In the genomic region with DNA sequence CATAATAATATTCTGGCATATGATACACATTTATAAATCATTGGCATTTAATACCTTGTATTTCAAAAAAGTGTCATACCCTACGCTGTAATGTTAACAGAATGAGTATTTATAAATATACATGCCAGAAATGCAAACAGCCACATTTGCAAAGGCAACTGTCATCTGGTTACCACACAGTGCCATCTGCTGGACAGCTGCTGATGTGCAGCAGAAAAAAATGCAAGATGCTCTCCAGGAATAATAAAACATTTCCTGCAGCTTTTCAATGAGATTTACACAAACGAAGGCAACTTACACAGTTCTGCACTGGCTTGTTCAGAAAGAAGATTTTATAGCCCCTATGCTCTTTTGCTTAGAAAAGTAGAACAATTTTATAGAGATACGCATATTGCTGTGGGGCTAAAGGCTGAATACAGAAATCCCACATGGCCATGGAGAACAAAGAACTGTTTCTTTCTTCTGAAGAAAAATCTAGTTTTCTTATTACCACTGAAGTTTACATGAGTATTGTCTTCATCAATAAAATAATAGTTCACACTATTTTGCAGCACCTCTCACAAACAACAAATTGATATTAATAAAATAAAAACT, we compare ENCODE assay signal across 8 cellular contexts.
DNase-seq lines count a peak whose midpoint lies in the region; ATAC-seq and TF ChIP-seq lines count a peak whose summit lies in the region.

No MANE protein-coding gene starts in this region.

- DNase-seq in DMS114 treated with DMSO at 0.1 percent for 48 hours (lab: John Stamatoyannopoulos, UW; ENCODE audit: unreplicated experiment) (peak; percentile 23), NB4 (ENCODE audit: low read depth) (peak; percentile 68), T1000 (lab: John Stamatoyannopoulos, UW) (peak; percentile 22), body of pancreas (peak; percentile 45 to 74 (median 58)), inferior parietal cortex (ENCODE audit: extremely low spot score) (peak; percentile 83)
- DNase-seq in stimulated activated CD4-positive, alpha-beta T cell treated with anti-CD3 and anti-CD28 coated beads, Interleukin-15, amount 100 ng/mL, for 1 hour (ENCODE audit: low read depth in 1 of 2, low spot score in 1 of 2) = peak; percentile 24 to 35

- no peaks in the 10 kb centered on the region for H3K4me1 ChIP-seq in body of pancreas

- TF ChIP-seq CTCF in NB4 (IDR thresholded peaks at IDR 0.05; ENCODE audit: low read depth, low read length) (peak; percentile 96), body of pancreas (IDR thresholded peaks at IDR 0.05) (peak; percentile 53 to 86 (median 79))

- no peaks in the 10 kb centered on the region for H3K27me3 ChIP-seq in body of pancreas

- no peaks in the 10 kb centered on the region for H3K9me3 ChIP-seq in body of pancreas

- WGBS in body of pancreas, 2 donors = 20 to 29% methylated on average over 3 of the region's 3 CpGs

- ATAC-seq in GM21529 (IDR thresholded peaks at IDR 0.05; ENCODE audit: unreplicated experiment) = peak; percentile 70
- ATAC-seq in body of pancreas = peak; percentile 33
- ATAC-seq in HG03469 (IDR thresholded peaks at IDR 0.05; ENCODE audit: unreplicated experiment) = no peak

- no peak overlapping the region for H3K27ac ChIP-seq in body of pancreas

- H3K36me3 ChIP-seq in body of pancreas (replicated peaks in 1 of 2; ENCODE audit: insufficient read depth in 1 of 2, low read depth in 2 of 2) = no peaks in the 10 kb centered on the region

- H3K4me3 ChIP-seq in NB4 (ENCODE audit: low read depth, low read length) (no peak overlapping the region), body of pancreas (no peak overlapping the region)

- TF ChIP-seq POLR2A in NB4 (IDR thresholded peaks at IDR 0.05; ENCODE audit: extremely low read depth, insufficient read length) (no peak), body of pancreas (IDR thresholded peaks at IDR 0.05) (no peak)

- intact Hi-C loops in body of pancreas (cut with DNase I) = loop anchor here (10.0 kb wide), 1 partner anchor 176 kb away; no protein-coding TSS in a partner anchor

Comparison
In these comparisons a context has a peak if more than half of its experiments do, and no peak if none do; other contexts are left out.
1. DNase-seq: peak in every context shown above with its lines; median percentile 83 in inferior parietal cortex; 68 in NB4; 58 in body of pancreas; 30 in stimulated activated CD4-positive, alpha-beta T cell treated with anti-CD3 and anti-CD28 coated beads, Interleukin-15, amount 100 ng/mL, for 1 hour; 23 in DMS114 treated with DMSO at 0.1 percent for 48 hours; 22 in T1000.